Comparison of ENCODE assay signal across 1 cellular context in the genomic region with DNA sequence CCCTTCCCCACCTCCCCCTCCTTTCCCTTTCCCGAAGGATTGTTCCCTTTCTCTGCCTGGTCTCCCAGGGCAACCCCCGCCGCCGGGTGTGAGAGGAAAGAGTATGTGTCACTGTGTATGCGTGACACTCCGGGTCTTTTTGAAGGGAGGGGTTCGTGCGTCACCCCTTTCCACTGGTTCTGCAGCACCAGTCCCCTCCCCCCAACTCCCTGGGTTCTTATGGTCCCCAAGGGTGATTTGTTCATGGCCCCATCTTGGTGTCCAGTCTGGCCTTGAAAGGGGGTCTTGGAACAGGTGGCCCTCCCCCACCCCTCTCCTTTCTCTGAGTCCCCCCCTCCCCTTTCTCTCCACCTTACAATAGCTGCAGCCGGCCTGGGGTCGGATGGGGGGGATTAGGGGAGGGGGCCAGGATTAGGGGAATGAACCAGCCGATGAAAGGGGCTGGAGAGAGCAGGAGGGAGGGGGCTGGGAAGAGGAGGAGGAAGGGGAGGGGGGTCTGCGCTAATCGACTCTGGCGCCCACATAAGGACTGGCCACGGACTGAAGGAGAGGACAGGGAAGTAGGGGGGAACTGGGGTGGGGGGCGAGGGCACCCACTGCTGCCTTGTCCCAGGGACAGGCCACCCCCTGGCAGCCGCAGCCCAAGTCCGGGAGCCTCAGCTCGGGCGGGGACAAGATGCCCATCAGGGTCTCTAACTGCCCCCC.
TF ChIP-seq lines count a peak whose summit lies in the region.

No MANE protein-coding gene starts in this region.

TF ChIP-seq in endothelial cell of umbilical vein, 7 proteins besides CTCF, POLR2A, EP300 and RAD21:
- no peak for TF ChIP-seq FOS (IDR thresholded peaks at IDR 0.05; ENCODE audit: borderline replicate concordance, insufficient read depth, low read length)
- peak; percentile 40 for TF ChIP-seq JUN (IDR thresholded peaks at IDR 0.05; ENCODE audit: borderline replicate concordance, insufficient read depth, insufficient read length, low read depth)
- no peak for TF ChIP-seq MYC (IDR thresholded peaks at IDR 0.05; ENCODE audit: low read depth, low read length)
- no peak for TF ChIP-seq GATA2 (IDR thresholded peaks at IDR 0.05; ENCODE audit: insufficient read depth, insufficient read length, low read depth, low read length)
- TF ChIP-seq POLR2AphosphoS5 (IDR thresholded peaks at IDR 0.05; ENCODE audit: insufficient read depth, low read depth, low read length): no peak
- TF ChIP-seq EZH2 (IDR thresholded peaks at IDR 0.05; ENCODE audit: borderline replicate concordance, low read depth, low read length, severe bottlenecking): no peak
- TF ChIP-seq, protein P1, sequence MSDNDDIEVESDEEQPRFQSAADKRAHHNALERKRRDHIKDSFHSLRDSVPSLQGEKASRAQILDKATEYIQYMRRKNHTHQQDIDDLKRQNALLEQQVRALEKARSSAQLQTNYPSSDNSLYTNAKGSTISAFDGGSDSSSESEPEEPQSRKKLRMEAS (IDR thresholded peaks at IDR 0.05; ENCODE audit: insufficient read depth, insufficient read length): no peak
TF ChIP-seq in endothelial cell of umbilical vein: peak in this region for 1.
